In genomic region chr1:41803656-41804055, GRCh38 we compare ENCODE assay signal across 12 cellular contexts.
DNase-seq lines count a peak whose midpoint lies in the region; ATAC-seq, FAIRE-seq and TF ChIP-seq lines count a peak whose summit lies in the region.
"Had no signal": no experiment of that assay in that cellular context is flagged by ENCODE, and none has a peak within 500 bp of the region (broad histone marks: within the 10 kb centered on the region; RNA-seq: fewer than 3 reads in every experiment).

No MANE protein-coding gene starts in this region.

- H3K27ac ChIP-seq in KOPT-K1 (ENCODE audit: low read depth, low read length, poor library complexity, severe bottlenecking): peak overlapping the region; percentile 95
- peak overlapping the region; percentile 7 for H3K27ac ChIP-seq in naive thymus-derived CD4-positive, alpha-beta T cell (ENCODE audit: low read depth, low read length)

- no peaks in the 10 kb centered on the region for H3K9me3 ChIP-seq in KOPT-K1 (ENCODE audit: insufficient read depth, low read length, poor library complexity, severe bottlenecking)
- H3K9me3 ChIP-seq in naive thymus-derived CD4-positive, alpha-beta T cell (ENCODE audit: control insufficient read depth in 2 of 3, low read length in 3 of 3): no peaks in the 10 kb centered on the region

- H3K36me3 ChIP-seq in KOPT-K1 (ENCODE audit: insufficient read depth, low read length): no peaks in the 10 kb centered on the region
- no peaks in the 10 kb centered on the region for H3K36me3 ChIP-seq in naive thymus-derived CD4-positive, alpha-beta T cell (ENCODE audit: control insufficient read depth in 2 of 3, insufficient read depth in 3 of 3, low read length in 3 of 3)

- H3K27me3 Mint-ChIP-seq in CD14-positive monocyte (ENCODE audit: low read depth in 3 of 3) (no peaks in the 10 kb centered on the region), mesothelial cell of epicardium (ENCODE audit: low read depth) (peaks cover 2% of the 10 kb centered on the region)
- H3K27me3 Mint-ChIP-seq in activated naive CD8-positive, alpha-beta T cell treated with anti-CD3 and anti-CD28 coated beads, Interleukin-2, amount 10 ng/mL, durations not matched to agents 7 days and 5 days: no peaks in the 10 kb centered on the region
- H3K27me3 Mint-ChIP-seq in naive thymus-derived CD4-positive, alpha-beta T cell: no peaks in the 10 kb centered on the region

- no peaks in the 10 kb centered on the region for H3K27me3 ChIP-seq in naive thymus-derived CD4-positive, alpha-beta T cell (ENCODE audit: control insufficient read depth in 2 of 2, insufficient read depth in 2 of 2, low read length in 2 of 2)

- H3K9me3 Mint-ChIP-seq in CD14-positive monocyte (peaks cover 0 to 4% (median 0%) of the 10 kb centered on the region in 7 donors), mesothelial cell of epicardium (peaks cover 7% of the 10 kb centered on the region)
- no peaks in the 10 kb centered on the region for H3K9me3 Mint-ChIP-seq in activated naive CD8-positive, alpha-beta T cell treated with anti-CD3 and anti-CD28 coated beads, Interleukin-2, amount 10 ng/mL, durations not matched to agents 7 days and 5 days
- H3K9me3 Mint-ChIP-seq in naive thymus-derived CD4-positive, alpha-beta T cell: no peaks in the 10 kb centered on the region

- POLR2A ChIA-PET in activated naive CD8-positive, alpha-beta T cell treated with anti-CD3 and anti-CD28 coated beads, Interleukin-2, amount 10 ng/mL, durations not matched to agents 7 days and 5 days (lab: Charles Lee): interaction anchor here (1.1 to 2.8 kb wide), 2 partner anchors 11 to 115 kb away, joined by 4 to 14 read pairs; partner anchors contain the start of gene HIVEP3
- POLR2A ChIA-PET in naive thymus-derived CD4-positive, alpha-beta T cell (lab: Charles Lee): interaction anchor here (0.7 to 1.2 kb wide), 2 partner anchors 112 to 116 kb away, joined by 4 read pairs; no protein-coding TSS in a partner anchor

- intact Hi-C loops in CD14-positive monocyte (cut with micrococcal nuclease): loop anchor here (5.0 to 10.0 kb wide), 4 partner anchors 36 to 231 kb away; no protein-coding TSS in a partner anchor
- intact Hi-C loops in naive thymus-derived CD4-positive, alpha-beta T cell (cut with micrococcal nuclease): loop anchor here (2.0 to 5.0 kb wide), 6 partner anchors 51 to 231 kb away; no protein-coding TSS in a partner anchor

- H3K27ac Mint-ChIP-seq in CD14-positive monocyte (peak overlapping the region; percentile 93 to 98 (median 96)), mesothelial cell of epicardium (no peak overlapping the region)
- H3K27ac Mint-ChIP-seq in activated naive CD8-positive, alpha-beta T cell treated with anti-CD3 and anti-CD28 coated beads, Interleukin-2, amount 10 ng/mL, durations not matched to agents 7 days and 5 days: peak overlapping the region; percentile 89
- peak overlapping the region; percentile 54 to 92 (median 87) for H3K27ac Mint-ChIP-seq in naive thymus-derived CD4-positive, alpha-beta T cell

- no peak for FAIRE-seq in HTR-8/SVneo (lab: Jason Lieb, UNC)

- H3K4me1 Mint-ChIP-seq in CD14-positive monocyte (peaks cover 81% of the 10 kb centered on the region), mesothelial cell of epicardium (no peaks in the 10 kb centered on the region)
- H3K4me1 Mint-ChIP-seq in activated naive CD8-positive, alpha-beta T cell treated with anti-CD3 and anti-CD28 coated beads, Interleukin-2, amount 10 ng/mL, durations not matched to agents 7 days and 5 days: peaks cover 75% of the 10 kb centered on the region
- H3K4me1 Mint-ChIP-seq in naive thymus-derived CD4-positive, alpha-beta T cell: peaks cover 66 to 91% (median 79%) of the 10 kb centered on the region in 7 donors

- H3K4me1 ChIP-seq in naive thymus-derived CD4-positive, alpha-beta T cell (ENCODE audit: control insufficient read depth in 2 of 2, insufficient read depth in 2 of 2, low read length in 2 of 2): peaks cover 50 to 86% of the 10 kb centered on the region in 2 donors

- TF ChIP-seq CTCF in CD14-positive monocyte (IDR thresholded peaks at IDR 0.05): no peak
- no peak for TF ChIP-seq CTCF in mesothelial cell of epicardium (IDR thresholded peaks at IDR 0.05; ENCODE audit: unreplicated experiment)

- H3K4me3 ChIP-seq in naive thymus-derived CD4-positive, alpha-beta T cell (ENCODE audit: low read length): peak overlapping the region; percentile 32

- ATAC-seq in activated naive CD8-positive, alpha-beta T cell treated with anti-CD3 and anti-CD28 coated beads, Interleukin-2, amount 10 ng/mL, durations not matched to agents 7 days and 5 days (ENCODE audit: low read depth): no peak
- ATAC-seq in naive thymus-derived CD4-positive, alpha-beta T cell: no peak
- ATAC-seq: activated CD4-positive, CD25-positive, alpha-beta regulatory T cell treated with anti-CD3 and anti-CD28 coated beads, Interleukin-2, amount 50 U/mL, for 24 hours had no signal

- DNase-seq in CD14-positive monocyte (ENCODE audit: low spot score): no peak
- no peak for DNase-seq in activated naive CD8-positive, alpha-beta T cell treated with anti-CD3 and anti-CD28 coated beads, Interleukin-2, amount 10 ng/mL, durations not matched to agents 7 days and 5 days
- DNase-seq in naive thymus-derived CD4-positive, alpha-beta T cell: no peak
- no peak for DNase-seq in NCI-H2107 treated with DMSO at 0.1 percent for 48 hours (lab: John Stamatoyannopoulos, UW; ENCODE audit: unreplicated experiment)
- DNase-seq in mesothelial cell of epicardium (ENCODE audit: low spot score in 2 of 2, unreplicated experiment in 2 of 2): no peak
- DNase-seq in HTR-8/SVneo (ENCODE audit: insufficient read length, low spot score): no peak
- no peak for DNase-seq in KG1 (lab: John Stamatoyannopoulos, UW)
- DNase-seq: effector CD4-positive, alpha-beta T cell; NCI-H226; SHP77 had no signal

- CTCF ChIA-PET in naive thymus-derived CD4-positive, alpha-beta T cell (lab: Charles Lee): interaction anchor here (0.6 kb wide), 1 partner anchor 22 kb away, joined by 6 read pairs; no protein-coding TSS in a partner anchor

- peak overlapping the region in 1 of 2 donors; percentile 68 for H3K4me3 Mint-ChIP-seq in CD14-positive monocyte
- peak overlapping the region; percentile 43 for H3K4me3 Mint-ChIP-seq in activated naive CD8-positive, alpha-beta T cell treated with anti-CD3 and anti-CD28 coated beads, Interleukin-2, amount 10 ng/mL, durations not matched to agents 7 days and 5 days
- peak overlapping the region; percentile 6 to 77 (median 62) for H3K4me3 Mint-ChIP-seq in naive thymus-derived CD4-positive, alpha-beta T cell
- H3K4me3 Mint-ChIP-seq in mesothelial cell of epicardium: no peak overlapping the region

- peaks cover 0 to 3% of the 10 kb centered on the region in 2 donors for H3K36me3 Mint-ChIP-seq in CD14-positive monocyte
- peaks cover 9% of the 10 kb centered on the region for H3K36me3 Mint-ChIP-seq in activated naive CD8-positive, alpha-beta T cell treated with anti-CD3 and anti-CD28 coated beads, Interleukin-2, amount 10 ng/mL, durations not matched to agents 7 days and 5 days
- peaks cover 0 to 10% (median 0%) of the 10 kb centered on the region in 5 donors for H3K36me3 Mint-ChIP-seq in naive thymus-derived CD4-positive, alpha-beta T cell
- no peaks in the 10 kb centered on the region for H3K36me3 Mint-ChIP-seq in mesothelial cell of epicardium
